In genomic region chr10:94402204-94403033, GRCh38 we compare ENCODE assay signal across 8 cellular contexts. TPM values are rescaled to one million over a fixed set of nuclear protein-coding genes. Genes with fewer than 3 reads are reported as not detected.
DNase-seq lines count a peak whose midpoint lies in the region; ATAC-seq and TF ChIP-seq lines count a peak whose summit lies in the region.

TBC1D12 (plus strand) TSS chr10:94402541; CDS start chr10:94402614, 73 bp downstream.

- H3K27ac ChIP-seq in WERI-Rb-1 = peak within 1 kb of the TSS; percentile 91
- peak within 1 kb of the TSS; percentile 94 to 97 for H3K27ac ChIP-seq in left lung

- H3K36me3 ChIP-seq in WERI-Rb-1 (no peaks in the 10 kb centered on the region; the same call in 1 of the 2 replicates), left lung (no peaks in the 10 kb centered on the region)

- H3K4me1 ChIP-seq in left lung = peaks cover 9 to 18% of the 10 kb centered on the region in 2 donors

- H3K27me3 ChIP-seq in WERI-Rb-1 (ENCODE audit: insufficient read depth, low read depth, severe bottlenecking) = no peaks in the 10 kb centered on the region
- H3K27me3 ChIP-seq in left lung = peaks cover 0 to 75% of the 10 kb centered on the region in 2 donors

- TF ChIP-seq CTCF in AG10803 (conservative IDR thresholded peaks at IDR 0.05; ENCODE audit: low read length) (no peak), WERI-Rb-1 (IDR thresholded peaks at IDR 0.05; ENCODE audit: low read depth, low read length) (no peak), left lung (IDR thresholded peaks at IDR 0.05) (no peak)

- DNase-seq in AG10803 (ENCODE audit: low read depth) (peak; percentile 96), NCI-H2107 treated with DMSO at 0.1 percent for 48 hours (lab: John Stamatoyannopoulos, UW; ENCODE audit: unreplicated experiment) (peak; percentile 70), WERI-Rb-1 (peak; percentile 98), dermis microvascular lymphatic vessel endothelial cell (ENCODE audit: low read depth in 2 of 2) (peak; percentile 94 to 97), left lung (peak; percentile 95 to 96)
- peak; percentile 32 for DNase-seq in stimulated activated CD4-positive, alpha-beta T cell treated with anti-CD3 and anti-CD28 coated beads, Interleukin-4, amount 100 ng/mL, for 1 hour

- ATAC-seq in GM18870 (IDR thresholded peaks at IDR 0.05; ENCODE audit: unreplicated experiment) (peak; percentile 70), HG03064 (IDR thresholded peaks at IDR 0.05; ENCODE audit: low read depth, unreplicated experiment) (peak; percentile 58), left lung (peak; percentile 95)

- no peaks in the 10 kb centered on the region for H3K9me3 ChIP-seq in WERI-Rb-1 (ENCODE audit: severe bottlenecking)
- H3K9me3 ChIP-seq in left lung = no peaks in the 10 kb centered on the region

- intact Hi-C loops in left lung (cut with DNase I) = no loop called here

- H3K4me3 ChIP-seq in AG10803 (ENCODE audit: low read length) (peak within 1 kb of the TSS; percentile 88), WERI-Rb-1 (ENCODE audit: low read depth, low read length) (peak within 1 kb of the TSS; percentile 74), left lung (peak within 1 kb of the TSS; percentile 66 to 90)

RNA-seq across cellular contexts. Expression of gene TBC1D12, which starts in this region (rescaled TPM):
- total RNA-seq in dermis microvascular lymphatic vessel endothelial cell (12.7 and 21.4 TPM in 2 replicates), left lung (10 to 100 TPM in 1 of 2 donors, 1 to 10 TPM in 1; 9.7 to 11.2 TPM)

Comparison
In these comparisons a context has a peak if more than half of its experiments do, and no peak if none do; other contexts are left out.
1. Peak in every context shown above with its lines: DNase-seq, ATAC-seq, H3K4me3 ChIP-seq and H3K27ac ChIP-seq.
2. DNase-seq: peak in every context shown above with its lines; median percentile 98 in WERI-Rb-1; 96 in AG10803; 96 in dermis microvascular lymphatic vessel endothelial cell; 96 in left lung; 70 in NCI-H2107 treated with DMSO at 0.1 percent for 48 hours; 32 in stimulated activated CD4-positive, alpha-beta T cell treated with anti-CD3 and anti-CD28 coated beads, Interleukin-4, amount 100 ng/mL, for 1 hour.